In the genomic region with DNA sequence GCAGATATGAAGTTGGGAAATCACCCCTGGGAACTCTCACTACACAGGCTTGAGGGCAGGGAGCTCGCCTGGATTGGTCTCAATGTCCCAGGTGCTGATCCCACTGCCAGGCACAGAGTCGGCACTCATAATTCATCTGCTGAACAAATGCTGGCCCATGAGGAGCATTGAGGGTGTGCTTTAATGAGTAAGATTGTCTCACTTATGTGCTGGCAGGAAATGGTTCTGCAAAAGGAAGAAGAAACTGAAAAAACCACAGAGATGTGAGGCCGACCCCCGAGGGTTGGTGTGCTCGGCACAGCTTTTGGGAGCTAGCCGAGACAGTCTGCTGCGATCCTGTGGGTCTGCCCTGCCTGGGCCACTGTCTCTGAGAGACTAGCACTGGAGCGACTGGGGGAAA, we compare ENCODE assay signal across 9 cellular contexts. TPM values are rescaled to one million over a fixed set of nuclear protein-coding genes. Genes with fewer than 3 reads are reported as not detected.
DNase-seq lines count a peak whose midpoint lies in the region; ATAC-seq, FAIRE-seq and TF ChIP-seq lines count a peak whose summit lies in the region.
"Had no signal": no experiment of that assay in that cellular context is flagged by ENCODE, and none has a peak within 500 bp of the region (broad histone marks: within the 10 kb centered on the region; RNA-seq: fewer than 3 reads in every experiment).

No MANE protein-coding gene starts in this region.

- DNase-seq in activated T-helper 1 cell treated with anti-CD3 and anti-CD28 coated beads, Interleukin-12 subunit alpha, Interleukin-12 subunit beta, Interleukin-2, Interleukin-4 antibody, amounts not matched to agents 30 ng/mL and 10 ng/mL and 1 ng/mL, durations not matched to agents 14 hours and 24 hours and 36 hours (ENCODE audit: low spot score): peak; percentile 53
- DNase-seq in spleen (no peak), cerebellar cortex (ENCODE audit: low spot score) (no peak), cerebellum (ENCODE audit: low spot score) (no peak), urothelium cell line (ENCODE audit: low spot score) (no peak), NCI-H510A treated with DMSO at 0.1 percent for 48 hours (lab: John Stamatoyannopoulos, UW) (no peak)

- TF ChIP-seq POLR2A in spleen (IDR thresholded peaks at IDR 0.05): no peak

- peak overlapping the region; percentile 88 for H3K27ac Mint-ChIP-seq in activated T-helper 1 cell treated with anti-CD3 and anti-CD28 coated beads, Interleukin-12 subunit alpha, Interleukin-12 subunit beta, Interleukin-2, Interleukin-4 antibody, amounts not matched to agents 30 ng/mL and 10 ng/mL and 1 ng/mL, durations not matched to agents 14 hours and 24 hours and 36 hours

- H3K36me3 Mint-ChIP-seq in activated T-helper 1 cell treated with anti-CD3 and anti-CD28 coated beads, Interleukin-12 subunit alpha, Interleukin-12 subunit beta, Interleukin-2, Interleukin-4 antibody, amounts not matched to agents 30 ng/mL and 10 ng/mL and 1 ng/mL, durations not matched to agents 14 hours and 24 hours and 36 hours (ENCODE audit: low read depth): peaks cover 3% of the 10 kb centered on the region

- peak overlapping the region in 7 of 8 donors; percentile 46 to 82 (median 63) for H3K27ac ChIP-seq in spleen

- H3K27me3 ChIP-seq in spleen (replicated peaks in 1 of 7): no peaks in the 10 kb centered on the region

- no peak for TF ChIP-seq CTCF in spleen (IDR thresholded peaks at IDR 0.05 in 8 of 11, conservative IDR thresholded peaks at IDR 0.05 in 3 of 11)

- H3K9me3 ChIP-seq in spleen: no peaks in the 10 kb centered on the region

- 10 to 40% (median 27%) methylated on average over 8 of the region's 8 CpGs for WGBS in spleen, 5 donors

- H3K4me1 Mint-ChIP-seq in activated T-helper 1 cell treated with anti-CD3 and anti-CD28 coated beads, Interleukin-12 subunit alpha, Interleukin-12 subunit beta, Interleukin-2, Interleukin-4 antibody, amounts not matched to agents 30 ng/mL and 10 ng/mL and 1 ng/mL, durations not matched to agents 14 hours and 24 hours and 36 hours (ENCODE audit: low read depth): peaks cover 35% of the 10 kb centered on the region

- H3K27me3 Mint-ChIP-seq in activated T-helper 1 cell treated with anti-CD3 and anti-CD28 coated beads, Interleukin-12 subunit alpha, Interleukin-12 subunit beta, Interleukin-2, Interleukin-4 antibody, amounts not matched to agents 30 ng/mL and 10 ng/mL and 1 ng/mL, durations not matched to agents 14 hours and 24 hours and 36 hours (ENCODE audit: insufficient read depth): peaks cover 1% of the 10 kb centered on the region

- no peaks in the 10 kb centered on the region for H3K9me3 Mint-ChIP-seq in activated T-helper 1 cell treated with anti-CD3 and anti-CD28 coated beads, Interleukin-12 subunit alpha, Interleukin-12 subunit beta, Interleukin-2, Interleukin-4 antibody, amounts not matched to agents 30 ng/mL and 10 ng/mL and 1 ng/mL, durations not matched to agents 14 hours and 24 hours and 36 hours

- H3K4me3 ChIP-seq in spleen: peak overlapping the region in 1 of 8 donors; percentile 0

- FAIRE-seq in urothelium cell line (lab: Jason Lieb, UNC): no peak

- no peaks in the 10 kb centered on the region for H3K36me3 ChIP-seq in spleen

- intact Hi-C loops in activated T-helper 1 cell treated with anti-CD3 and anti-CD28 coated beads, Interleukin-12 subunit alpha, Interleukin-12 subunit beta, Interleukin-2, Interleukin-4 antibody, amounts not matched to agents 30 ng/mL and 10 ng/mL and 1 ng/mL, durations not matched to agents 14 hours and 24 hours and 36 hours (cut with micrococcal nuclease): loop anchor here (1.0 kb wide), 3 partner anchors 11 to 18 kb away; no protein-coding TSS in a partner anchor
- intact Hi-C loops in spleen (cut with DNase I; ENCODE audit: low total_unique reads): no loop called here

- ATAC-seq in GM19395 (IDR thresholded peaks at IDR 0.05; ENCODE audit: unreplicated experiment) (peak; percentile 93), HG03571 (IDR thresholded peaks at IDR 0.05; ENCODE audit: unreplicated experiment) (peak; percentile 61)

- H3K4me1 ChIP-seq in spleen: peaks cover 4 to 42% (median 24%) of the 10 kb centered on the region in 6 donors

- peak overlapping the region; percentile 62 for H3K4me3 Mint-ChIP-seq in activated T-helper 1 cell treated with anti-CD3 and anti-CD28 coated beads, Interleukin-12 subunit alpha, Interleukin-12 subunit beta, Interleukin-2, Interleukin-4 antibody, amounts not matched to agents 30 ng/mL and 10 ng/mL and 1 ng/mL, durations not matched to agents 14 hours and 24 hours and 36 hours

RNA-seq across cellular contexts. Expression of a gene that starts 9.4 kb away (rescaled TPM):
- not detected in 2 replicates for total RNA-seq in activated T-helper 1 cell treated with anti-CD3 and anti-CD28 coated beads, Interleukin-12 subunit alpha, Interleukin-12 subunit beta, Interleukin-2, Interleukin-4 antibody, amounts not matched to agents 30 ng/mL and 10 ng/mL and 1 ng/mL, durations not matched to agents 14 hours and 24 hours and 36 hours
- total RNA-seq in spleen (1 to 10 TPM in 1 of 7 donors, not detected in 6; 1.3 TPM), cerebellum (not detected)
- under 1 TPM in 2 of 3 donors, not detected in 1; 0.16 to 0.18 TPM for polyA plus RNA-seq in spleen
- total RNA-seq: SK-MEL-5 had no signal

RNA-seq across cellular contexts. Expression of a gene that starts 17.2 kb away (rescaled TPM):
- total RNA-seq in activated T-helper 1 cell treated with anti-CD3 and anti-CD28 coated beads, Interleukin-12 subunit alpha, Interleukin-12 subunit beta, Interleukin-2, Interleukin-4 antibody, amounts not matched to agents 30 ng/mL and 10 ng/mL and 1 ng/mL, durations not matched to agents 14 hours and 24 hours and 36 hours: 11.8 and 12.2 TPM in 2 replicates
- total RNA-seq in spleen (100 to 1,000 TPM in 1 of 7 donors, 10 to 100 TPM in 6; 55.6 to 101 (median 65.3) TPM), cerebellum (3.1 TPM)
- 100 to 1,000 TPM in 1 of 3 donors, 10 to 100 TPM in 2; 78.6 to 105 (median 98.6) TPM for polyA plus RNA-seq in spleen
- total RNA-seq: SK-MEL-5 had no signal

RNA-seq across cellular contexts. Expression of a gene that starts 47.9 kb away (rescaled TPM):
- total RNA-seq in activated T-helper 1 cell treated with anti-CD3 and anti-CD28 coated beads, Interleukin-12 subunit alpha, Interleukin-12 subunit beta, Interleukin-2, Interleukin-4 antibody, amounts not matched to agents 30 ng/mL and 10 ng/mL and 1 ng/mL, durations not matched to agents 14 hours and 24 hours and 36 hours: not detected in 2 replicates
- 1 to 10 TPM in 4 of 7 donors, under 1 TPM in 2, not detected in 1; 0.88 to 3.5 (median 2.0) TPM for total RNA-seq in spleen
- under 1 TPM; 0.24 to 0.30 (median 0.26) TPM for polyA plus RNA-seq in spleen
- not detected for total RNA-seq in cerebellum
- total RNA-seq: SK-MEL-5 had no signal
